Comparison of ENCODE assay signal across 9 cellular contexts in the genomic region with DNA sequence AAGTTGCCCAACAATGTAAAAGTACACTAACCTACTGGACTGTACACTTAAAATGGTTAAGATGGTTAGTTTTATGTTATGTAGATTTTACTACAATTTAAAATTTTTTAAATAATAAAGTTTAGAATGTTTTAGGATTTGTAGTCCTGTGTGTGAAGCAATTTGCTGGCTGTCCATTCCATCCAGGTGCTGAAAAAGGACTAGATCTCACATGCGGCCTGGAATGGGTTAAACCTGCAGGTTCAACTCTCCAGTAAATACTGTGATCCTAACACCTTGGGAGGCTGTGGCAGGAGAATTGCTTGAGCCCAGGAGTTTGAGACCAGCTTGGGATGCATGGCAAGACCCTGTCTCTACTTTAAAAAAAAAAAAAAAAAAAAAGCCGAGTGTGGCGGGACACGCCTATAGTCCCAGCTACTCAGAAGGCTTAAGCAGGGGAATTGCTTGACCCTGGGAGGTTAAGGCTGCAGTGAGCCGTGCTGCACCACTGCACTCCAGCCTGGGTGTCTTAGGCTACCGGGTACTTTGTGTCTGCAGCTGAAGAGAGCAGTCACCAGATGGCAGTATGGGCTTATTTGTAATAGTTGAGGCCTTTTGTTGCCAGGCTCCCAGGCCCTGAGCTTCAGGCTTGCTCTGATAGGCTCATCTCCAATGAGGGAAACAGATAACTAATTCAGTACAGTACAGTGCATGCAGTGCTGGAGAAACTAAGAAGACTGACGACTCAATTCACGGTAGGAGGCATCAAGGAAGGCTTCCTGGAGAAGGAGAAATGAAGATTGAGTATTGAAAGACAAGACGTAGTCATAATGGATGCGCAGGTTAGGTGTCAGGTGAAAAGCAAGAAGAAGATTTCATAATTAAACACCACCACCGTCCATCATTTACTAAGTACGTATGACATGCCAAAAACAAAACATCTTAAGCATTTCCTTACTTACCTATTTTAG.
DNase-seq lines count a peak whose midpoint lies in the region; ATAC-seq and FAIRE-seq lines count a peak whose summit lies in the region.
"Had no signal": no experiment of that assay in that cellular context is flagged by ENCODE, and none has a peak within 500 bp of the region (broad histone marks: within the 10 kb centered on the region; RNA-seq: fewer than 3 reads in every experiment).

No MANE protein-coding gene starts in this region.

- H3K36me3 Mint-ChIP-seq in activated CD4-positive, alpha-beta T cell treated with anti-CD3 and anti-CD28 coated beads, Interleukin-2, amount 10 ng/mL, durations not matched to agents 7 days and 5 days (ENCODE audit: low read depth): no peaks in the 10 kb centered on the region

- H3K4me3 Mint-ChIP-seq in activated CD4-positive, alpha-beta T cell treated with anti-CD3 and anti-CD28 coated beads, Interleukin-2, amount 10 ng/mL, durations not matched to agents 7 days and 5 days: no peak overlapping the region

- no peak overlapping the region for H2AK5ac ChIP-seq in mesenchymal stem cell (ENCODE audit: low read length, severe bottlenecking)

- H3K9me3 Mint-ChIP-seq in activated CD4-positive, alpha-beta T cell treated with anti-CD3 and anti-CD28 coated beads, Interleukin-2, amount 10 ng/mL, durations not matched to agents 7 days and 5 days: no peaks in the 10 kb centered on the region

- peaks cover 3% of the 10 kb centered on the region for H3K4me1 ChIP-seq in mesenchymal stem cell (ENCODE audit: control insufficient read depth, insufficient read depth, low read depth, low read length)

- H3K27ac Mint-ChIP-seq in activated CD4-positive, alpha-beta T cell treated with anti-CD3 and anti-CD28 coated beads, Interleukin-2, amount 10 ng/mL, durations not matched to agents 7 days and 5 days: no peak overlapping the region

- H3K79me1 ChIP-seq in mesenchymal stem cell (replicated peaks; ENCODE audit: low read length, poor library complexity, severe bottlenecking): no peaks in the 10 kb centered on the region

- POLR2A ChIA-PET in activated CD4-positive, alpha-beta T cell treated with anti-CD3 and anti-CD28 coated beads, Interleukin-2, amount 10 ng/mL, durations not matched to agents 7 days and 5 days (lab: Charles Lee): interaction anchor here (0.6 kb wide), 1 partner anchor 925 kb away, joined by 3 read pairs; no protein-coding TSS in a partner anchor

- H4K91ac ChIP-seq in mesenchymal stem cell (ENCODE audit: low read length): no peak overlapping the region

- no peaks in the 10 kb centered on the region for H3K9me3 ChIP-seq in mesenchymal stem cell (ENCODE audit: control insufficient read depth, low read length)

- peaks cover 15% of the 10 kb centered on the region for H3K27me3 Mint-ChIP-seq in activated CD4-positive, alpha-beta T cell treated with anti-CD3 and anti-CD28 coated beads, Interleukin-2, amount 10 ng/mL, durations not matched to agents 7 days and 5 days

- no peak overlapping the region for H3K9ac ChIP-seq in mesenchymal stem cell (ENCODE audit: low read length)

- H3K27me3 ChIP-seq in mesenchymal stem cell (ENCODE audit: control insufficient read depth in 1 of 2, insufficient read depth in 1 of 2, low read length in 2 of 2): peaks cover 18 to 27% of the 10 kb centered on the region in 2 experiments

- H3K4me2 ChIP-seq in mesenchymal stem cell (ENCODE audit: low read length, poor library complexity, severe bottlenecking): no peak overlapping the region

- H2BK5ac ChIP-seq in mesenchymal stem cell (ENCODE audit: low read depth, low read length, poor library complexity, severe bottlenecking): no peak overlapping the region

- H2BK12ac ChIP-seq in mesenchymal stem cell (ENCODE audit: low read length in 2 of 2): no peak overlapping the region

- H4K8ac ChIP-seq in mesenchymal stem cell (ENCODE audit: low read length): no peak overlapping the region

- no peak overlapping the region for H3K4ac ChIP-seq in mesenchymal stem cell (ENCODE audit: low read depth in 1 of 2, low read length in 2 of 2)

- FAIRE-seq in G401.6 (lab: Jason Lieb, UNC): peak; percentile 48
- FAIRE-seq: colon had no signal

- H3K36me3 ChIP-seq in mesenchymal stem cell (ENCODE audit: control insufficient read depth in 1 of 2, insufficient read depth in 2 of 2, low read depth in 1 of 2, low read length in 2 of 2): no peaks in the 10 kb centered on the region

- H2BK15ac ChIP-seq in mesenchymal stem cell (ENCODE audit: low read depth, poor library complexity, severe bottlenecking): no peak overlapping the region

- H3K4me3 ChIP-seq in mesenchymal stem cell (ENCODE audit: insufficient read depth in 1 of 2, low read depth in 1 of 2, low read length in 2 of 2): no peak overlapping the region

- CTCF ChIA-PET in activated CD4-positive, alpha-beta T cell treated with anti-CD3 and anti-CD28 coated beads, Interleukin-2, amount 10 ng/mL, durations not matched to agents 7 days and 5 days (lab: Charles Lee): interaction anchor here (0.6 to 2.7 kb wide), 9 partner anchors 9 to 1162 kb away, joined by 3 to 8 read pairs (median 3); no protein-coding TSS in a partner anchor

- H3K4me1 Mint-ChIP-seq in activated CD4-positive, alpha-beta T cell treated with anti-CD3 and anti-CD28 coated beads, Interleukin-2, amount 10 ng/mL, durations not matched to agents 7 days and 5 days: peaks cover 8% of the 10 kb centered on the region

- peak; percentile 60 for ATAC-seq in HG03280 (IDR thresholded peaks at IDR 0.05; ENCODE audit: unreplicated experiment)
- ATAC-seq in HG03039 (IDR thresholded peaks at IDR 0.05; ENCODE audit: unreplicated experiment): no peak

- H2AFZ ChIP-seq in mesenchymal stem cell (ENCODE audit: low read depth, low read length): no peak overlapping the region

- WGBS in mesenchymal stem cell: 32% methylated on average over 11 of the region's 12 CpGs

- H3K27ac ChIP-seq in mesenchymal stem cell (ENCODE audit: low read length, poor library complexity, severe bottlenecking): no peak overlapping the region

- H2BK120ac ChIP-seq in mesenchymal stem cell (ENCODE audit: low read depth, low read length): no peak overlapping the region

- H3K18ac ChIP-seq in mesenchymal stem cell (ENCODE audit: low read depth in 1 of 2, low read length in 2 of 2): no peak overlapping the region

- H3K23ac ChIP-seq in mesenchymal stem cell (ENCODE audit: low read length in 2 of 2): no peak overlapping the region

- DNase-seq in NCI-H524 treated with DMSO at 0.1 percent for 48 hours (lab: John Stamatoyannopoulos, UW): peak; percentile 50
- DNase-seq in activated CD4-positive, alpha-beta T cell treated with anti-CD3 and anti-CD28 coated beads, Interleukin-2, amount 10 ng/mL, durations not matched to agents 7 days and 5 days: peak; percentile 68
- peak; percentile 7 for DNase-seq in effector CD8-positive, alpha-beta T cell (lab: John Stamatoyannopoulos, UW)
- DNase-seq in mesenchymal stem cell: peak; percentile 85
- peak; percentile 4 for DNase-seq in stimulated activated CD8-positive, alpha-beta memory T cell treated with anti-CD3 and anti-CD28 coated beads, Interleukin-7, amount 100 ng/mL, for 24 hours (ENCODE audit: low read depth)

- no peak overlapping the region for H3K14ac ChIP-seq in mesenchymal stem cell (ENCODE audit: low read length in 2 of 2)

Comparison
In these comparisons a context has a peak if more than half of its experiments do, and no peak if none do; other contexts are left out.
1. DNase-seq: peak in every context shown above with its lines; median percentile 85 in mesenchymal stem cell; 68 in activated CD4-positive, alpha-beta T cell treated with anti-CD3 and anti-CD28 coated beads, Interleukin-2, amount 10 ng/mL, durations not matched to agents 7 days and 5 days; 50 in NCI-H524 treated with DMSO at 0.1 percent for 48 hours; 7 in effector CD8-positive, alpha-beta T cell; 4 in stimulated activated CD8-positive, alpha-beta memory T cell treated with anti-CD3 and anti-CD28 coated beads, Interleukin-7, amount 100 ng/mL, for 24 hours.